ENCODE assay signal across 27 cellular contexts in the genomic region with DNA sequence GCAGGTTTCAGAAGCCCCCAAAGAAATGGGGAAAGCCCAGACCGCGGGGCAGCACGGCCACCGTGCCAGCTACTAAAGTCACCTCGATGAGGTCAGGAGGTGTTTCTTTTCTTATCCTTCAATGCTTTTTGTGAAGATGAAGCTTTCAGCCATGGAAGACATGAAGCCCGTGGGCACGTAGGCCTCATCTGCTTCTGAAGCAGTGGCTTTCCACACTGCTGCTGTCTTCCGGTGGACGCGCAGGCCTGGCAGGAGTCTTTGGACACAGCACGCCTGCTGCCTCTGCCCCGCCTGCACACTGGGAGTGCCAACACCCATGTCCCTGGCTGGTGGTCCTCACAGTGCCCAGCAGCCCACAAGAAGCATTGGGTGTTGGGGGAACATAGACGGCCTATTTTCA.
DNase-seq lines count a peak whose midpoint lies in the region; ATAC-seq, FAIRE-seq and TF ChIP-seq lines count a peak whose summit lies in the region.
"Had no signal": no experiment of that assay in that cellular context is flagged by ENCODE, and none has a peak within 500 bp of the region (broad histone marks: within the 10 kb centered on the region; RNA-seq: fewer than 3 reads in every experiment).

No MANE protein-coding gene starts in this region.

- no peaks in the 10 kb centered on the region for H3K79me2 ChIP-seq in HepG2 (ENCODE audit: insufficient read depth, low read length)

- DNase-seq in activated naive CD4-positive, alpha-beta T cell treated with anti-CD3 and anti-CD28 coated beads, Interleukin-2, amount 10 ng/mL, durations not matched to agents 7 days and 5 days: peak; percentile 2
- no peak for DNase-seq in activated naive CD4-positive, alpha-beta T cell treated with Interleukin-2 at 50 U/mL for 16 hours
- DNase-seq in kidney (peak; percentile 39), neuronal stem cell (ENCODE audit: low spot score) (no peak), upper lobe of right lung (peak; percentile 34), HepG2 (ENCODE audit: low spot score) (no peak)
- DNase-seq: 8988T; ACHN; AML-193; BE2C; CD4-positive, alpha-beta T cell; CD8-positive, alpha-beta memory T cell; DMS 273 treated with DMSO at 0.1 percent for 48 hours; DMS79; EL; GDM1; HFFc6 had no signal

- H2BK5ac ChIP-seq in neuronal stem cell (ENCODE audit: low read length): no peak overlapping the region

- no peak overlapping the region for H4K8ac ChIP-seq in neuronal stem cell (ENCODE audit: low read depth, low read length)

- intact Hi-C loops in kidney (cut with DNase I): no loop called here
- intact Hi-C loops in upper lobe of right lung (cut with DNase I): no loop called here
- intact Hi-C loops in HepG2 (cut with micrococcal nuclease; ENCODE audit: unreplicated experiment): no loop called here

- no peaks in the 10 kb centered on the region for H3K79me1 ChIP-seq in neuronal stem cell (ENCODE audit: low read depth, low read length)

- no peak for FAIRE-seq in kidney (lab: Jason Lieb, UNC)
- no peak for FAIRE-seq in HepG2 (lab: Jason Lieb, UNC)
- FAIRE-seq: A549, D721Med, GM12878, GM19239, H54 had no signal

- H3K4me1 ChIP-seq in kidney (ENCODE audit: control insufficient read depth in 1 of 2, insufficient read depth in 1 of 2, low read depth in 1 of 2, low read length in 2 of 2) (peaks cover 0 to 3% of the 10 kb centered on the region in 2 donors), neuronal stem cell (ENCODE audit: control insufficient read depth in 2 of 2, insufficient read depth in 1 of 2, low read depth in 1 of 2, low read length in 2 of 2) (no peaks in the 10 kb centered on the region), upper lobe of right lung (no peaks in the 10 kb centered on the region), HepG2 (ENCODE audit: insufficient read depth, low read length) (peaks cover 7% of the 10 kb centered on the region; the same call in 1 of the 2 replicates)
- H3K4me1 ChIP-seq: A549, BE2C, HAP-1 had no signal

- H3K27ac ChIP-seq in kidney (ENCODE audit: low read depth in 2 of 2, low read length in 2 of 2) (no peak overlapping the region), neuronal stem cell (replicated peaks; ENCODE audit: low read length) (no peak overlapping the region), upper lobe of right lung (no peak overlapping the region), HepG2 (ENCODE audit: extremely low read length, insufficient read depth, low read length) (no peak overlapping the region)
- H3K27ac ChIP-seq: A549; BLaER1 treated with 17β-estradiol and CSF1 and Interleukin-3, amounts not matched to agents 10 nM and 100 nM had no signal

- H3K36me3 ChIP-seq in kidney (ENCODE audit: control insufficient read depth in 1 of 2, insufficient read depth in 2 of 2, low read length in 2 of 2) (no peaks in the 10 kb centered on the region), neuronal stem cell (replicated peaks in 1 of 2; ENCODE audit: control insufficient read depth in 2 of 2, insufficient read depth in 2 of 2, low read length in 2 of 2) (no peaks in the 10 kb centered on the region), upper lobe of right lung (no peaks in the 10 kb centered on the region), HepG2 (replicated peaks in 1 of 2; ENCODE audit: control insufficient read depth in 1 of 2, insufficient read depth in 2 of 2, low read length in 2 of 2) (no peaks in the 10 kb centered on the region)
- H3K36me3 ChIP-seq: BE2C; BLaER1 treated with 17β-estradiol and CSF1 and Interleukin-3, amounts not matched to agents 10 nM and 100 nM; HAP-1 had no signal

- H3K9me3 Mint-ChIP-seq in activated naive CD4-positive, alpha-beta T cell treated with anti-CD3 and anti-CD28 coated beads, Interleukin-2, amount 10 ng/mL, durations not matched to agents 7 days and 5 days: peaks cover 23% of the 10 kb centered on the region
- H3K9me3 Mint-ChIP-seq: GM23338 had no signal

- H3K36me3 Mint-ChIP-seq in activated naive CD4-positive, alpha-beta T cell treated with anti-CD3 and anti-CD28 coated beads, Interleukin-2, amount 10 ng/mL, durations not matched to agents 7 days and 5 days: peaks cover 1% of the 10 kb centered on the region
- H3K36me3 Mint-ChIP-seq: CD14-positive monocyte had no signal

- no peak overlapping the region for H3K14ac ChIP-seq in neuronal stem cell (ENCODE audit: low read length)

- H3K4me3 ChIP-seq in kidney (ENCODE audit: low read length in 2 of 2) (no peak overlapping the region), neuronal stem cell (ENCODE audit: low read length in 2 of 2) (no peak overlapping the region), upper lobe of right lung (no peak overlapping the region), HepG2 (replicated peaks in 1 of 3; ENCODE audit: insufficient read depth in 1 of 3, low read depth in 2 of 3, low read length in 3 of 3) (no peak overlapping the region)
- H3K4me3 ChIP-seq: A549; BLaER1 treated with 17β-estradiol and CSF1 and Interleukin-3, amounts not matched to agents 10 nM and 100 nM; GM12878; GM23338; HAP-1 had no signal

- H4K91ac ChIP-seq in neuronal stem cell (ENCODE audit: low read depth, low read length, poor library complexity): peak overlapping the region; percentile 56

- TF ChIP-seq EP300 in HepG2 (IDR thresholded peaks at IDR 0.05; ENCODE audit: low read depth in 2 of 2, low read length in 2 of 2) (no peak), HepG2 (CRISPR knock-in tag; IDR thresholded peaks at IDR 0.05; ENCODE audit: borderline replicate concordance) (no peak)

- H3K4me1 Mint-ChIP-seq in activated naive CD4-positive, alpha-beta T cell treated with anti-CD3 and anti-CD28 coated beads, Interleukin-2, amount 10 ng/mL, durations not matched to agents 7 days and 5 days: no peaks in the 10 kb centered on the region
- H3K4me1 Mint-ChIP-seq: CD14-positive monocyte; CD8-positive, alpha-beta memory T cell; GM23338 had no signal

- in situ Hi-C loops in HepG2 (cut with HindIII; ENCODE audit: extremely low pct_ligation_motif_present, low pct_unique_long_range_greater_than_20kb): no loop called here

- H3K9ac ChIP-seq in kidney (ENCODE audit: low read length in 2 of 2) (no peak overlapping the region), neuronal stem cell (ENCODE audit: low read depth, low read length, poor library complexity) (no peak overlapping the region), HepG2 (ENCODE audit: insufficient read depth, low read depth, low read length) (no peak overlapping the region)
- H3K9ac ChIP-seq: BLaER1 treated with 17β-estradiol and CSF1 and Interleukin-3, amounts not matched to agents 10 nM and 100 nM had no signal

- no peak overlapping the region for H2AFZ ChIP-seq in neuronal stem cell (ENCODE audit: low read length)
- H2AFZ ChIP-seq in HepG2 (ENCODE audit: low read length): no peak overlapping the region
- H2AFZ ChIP-seq: GM23338 had no signal

- H3K4ac ChIP-seq in neuronal stem cell (ENCODE audit: low read length): no peak overlapping the region

- BruUV-seq in HepG2 (replicated peaks; lab: Mats Ljungman, UMichigan): no TSS peak

- no peak for TF ChIP-seq CTCF in kidney (IDR thresholded peaks at IDR 0.05; ENCODE audit: borderline replicate concordance, extremely low read depth, insufficient read depth)
- TF ChIP-seq CTCF in upper lobe of right lung (IDR thresholded peaks at IDR 0.05): no peak
- TF ChIP-seq CTCF in HepG2 (CRISPR knock-in tag; IDR thresholded peaks at IDR 0.05): no peak

- no peak for TF ChIP-seq POLR2A in HepG2 (IDR thresholded peaks at IDR 0.05; ENCODE audit: insufficient read depth in 1 of 2, low read depth in 2 of 2, low read length in 2 of 2)

- POLR2A ChIA-PET in HepG2 (lab: Yijun Ruan, JAX): no interaction called here

- H4K20me1 ChIP-seq in HepG2 (ENCODE audit: insufficient read depth, low read length): no peaks in the 10 kb centered on the region
- H4K20me1 ChIP-seq: BLaER1 treated with 17β-estradiol and CSF1 and Interleukin-3, amounts not matched to agents 10 nM and 100 nM had no signal

- H3K27me3 Mint-ChIP-seq in activated naive CD4-positive, alpha-beta T cell treated with anti-CD3 and anti-CD28 coated beads, Interleukin-2, amount 10 ng/mL, durations not matched to agents 7 days and 5 days: no peaks in the 10 kb centered on the region
- H3K27me3 Mint-ChIP-seq: CD4-positive, alpha-beta T cell; CD8-positive, alpha-beta memory T cell had no signal

- peak overlapping the region; percentile 75 for H3K23ac ChIP-seq in neuronal stem cell (ENCODE audit: low read depth, low read length, poor library complexity)

- H2BK120ac ChIP-seq in neuronal stem cell (ENCODE audit: low read depth, low read length): no peak overlapping the region

- peak overlapping the region; percentile 61 for H2AK5ac ChIP-seq in neuronal stem cell (ENCODE audit: low read depth, low read length)

- CTCF ChIA-PET in activated naive CD4-positive, alpha-beta T cell treated with anti-CD3 and anti-CD28 coated beads, Interleukin-2, amount 10 ng/mL, durations not matched to agents 7 days and 5 days (lab: Charles Lee): no interaction called here
- CTCF ChIA-PET in HepG2 (lab: Yijun Ruan, JAX; ENCODE audit: low intra/inter-chr PET ratio, low total read pairs): no interaction called here

- ATAC-seq in upper lobe of right lung (no peak), HepG2 (no peak), HG02610 (IDR thresholded peaks at IDR 0.05; ENCODE audit: unreplicated experiment) (no peak)
- ATAC-seq: A549, GM12878, GM23338 had no signal

- H2BK12ac ChIP-seq in neuronal stem cell (ENCODE audit: low read length): no peak overlapping the region

- H3K4me2 ChIP-seq in neuronal stem cell (ENCODE audit: insufficient read depth, low read length, poor library complexity, severe bottlenecking) (no peak overlapping the region), HepG2 (ENCODE audit: low read depth, low read length) (no peak overlapping the region)
- H3K4me2 ChIP-seq: A549; BLaER1 treated with 17β-estradiol and CSF1 and Interleukin-3, amounts not matched to agents 10 nM and 100 nM; GM23338 had no signal

- H3K9me3 ChIP-seq in kidney (ENCODE audit: control insufficient read depth in 1 of 2, low read length in 2 of 2) (no peaks in the 10 kb centered on the region), neuronal stem cell (replicated peaks in 1 of 2; ENCODE audit: control insufficient read depth in 2 of 2, insufficient read depth in 1 of 2, low read depth in 1 of 2, low read length in 2 of 2) (peaks cover 0 to 3% of the 10 kb centered on the region in 2 donors), upper lobe of right lung (no peaks in the 10 kb centered on the region), HepG2 (ENCODE audit: low read length) (no peaks in the 10 kb centered on the region)
- H3K9me3 ChIP-seq: A549; BE2C; BLaER1 treated with 17β-estradiol and CSF1 and Interleukin-3, amounts not matched to agents 10 nM and 100 nM; HAP-1 had no signal

- H3K18ac ChIP-seq in neuronal stem cell (ENCODE audit: low read length): peak overlapping the region; percentile 20

- WGBS in neuronal stem cell (ENCODE audit: extremely low coverage in 2 of 2, insufficient read length in 2 of 2, insufficient replicate concordance in 1 of 2), 2 donors: no CpG with 5 or more reads among the region's 13 CpGs
- 95% methylated on average over 12 of the region's 13 CpGs for WGBS in HepG2 (ENCODE audit: low lambda C conversion rate)

- H3K27ac Mint-ChIP-seq in activated naive CD4-positive, alpha-beta T cell treated with anti-CD3 and anti-CD28 coated beads, Interleukin-2, amount 10 ng/mL, durations not matched to agents 7 days and 5 days: no peak overlapping the region
- H3K27ac Mint-ChIP-seq: CD14-positive monocyte; CD4-positive, alpha-beta T cell; CD8-positive, alpha-beta memory T cell; GM23338; HFFc6 had no signal

- TF ChIP-seq RAD21 in HepG2 (CRISPR knock-in tag; IDR thresholded peaks at IDR 0.05): no peak

- no peak overlapping the region for H2BK15ac ChIP-seq in neuronal stem cell (ENCODE audit: low read length)

- H3K27me3 ChIP-seq in neuronal stem cell (ENCODE audit: control insufficient read depth in 3 of 3, insufficient read depth in 3 of 3, low read depth in 1 of 3, low read length in 3 of 3): no peaks in the 10 kb centered on the region
- no peaks in the 10 kb centered on the region for H3K27me3 ChIP-seq in upper lobe of right lung
- H3K27me3 ChIP-seq in HepG2 (ENCODE audit: control insufficient read depth in 1 of 2, insufficient read depth in 2 of 2, low read length in 2 of 2): no peaks in the 10 kb centered on the region
- H3K27me3 ChIP-seq: BE2C; BLaER1 treated with 17β-estradiol and CSF1 and Interleukin-3, amounts not matched to agents 10 nM and 100 nM had no signal

- no peak overlapping the region for H3K4me3 Mint-ChIP-seq in activated naive CD4-positive, alpha-beta T cell treated with anti-CD3 and anti-CD28 coated beads, Interleukin-2, amount 10 ng/mL, durations not matched to agents 7 days and 5 days
- H3K4me3 Mint-ChIP-seq: CD14-positive monocyte; CD4-positive, alpha-beta T cell; CD8-positive, alpha-beta memory T cell; GM23338; HFFc6 had no signal

Comparison
In these comparisons a context has a peak if more than half of its experiments do, and no peak if none do; other contexts are left out.
1. DNase-seq: peak in activated naive CD4-positive, alpha-beta T cell treated with anti-CD3 and anti-CD28 coated beads, Interleukin-2, amount 10 ng/mL, durations not matched to agents 7 days and 5 days (single experiment), kidney (single experiment) and upper lobe of right lung (single experiment); none in activated naive CD4-positive, alpha-beta T cell treated with Interleukin-2 at 50 U/mL for 16 hours (single experiment), neuronal stem cell (single experiment) and HepG2 (single experiment).